Comparison of ENCODE assay signal across 1 cellular context in genomic region chr5:150256416-150257064, GRCh38.
TF ChIP-seq lines count a peak whose summit lies in the region.

No MANE protein-coding gene starts in this region.

TF ChIP-seq in SK-N-SH, 30 proteins besides CTCF, POLR2A, EP300 and RAD21:
- TF ChIP-seq NRF1 (IDR thresholded peaks at IDR 0.05; ENCODE audit: low read depth, low read length) (no peak), SMC3 (IDR thresholded peaks at IDR 0.05; ENCODE audit: low read depth, low read length) (no peak), PBX3 (IDR thresholded peaks at IDR 0.05) (no peak), EZH2phosphoT487 (IDR thresholded peaks at IDR 0.05; ENCODE audit: borderline replicate concordance, low read depth) (no peak), CHD2 (IDR thresholded peaks at IDR 0.05; ENCODE audit: low read length, partially characterized antibody) (no peak), ZBTB33 (IDR thresholded peaks at IDR 0.05; ENCODE audit: borderline replicate concordance, low read depth) (no peak), USF1 (IDR thresholded peaks at IDR 0.05; ENCODE audit: borderline replicate concordance, low read depth) (no peak), USF2 (IDR thresholded peaks at IDR 0.05; ENCODE audit: borderline replicate concordance, low read depth, low read length) (no peak)
- TF ChIP-seq, protein P1, sequence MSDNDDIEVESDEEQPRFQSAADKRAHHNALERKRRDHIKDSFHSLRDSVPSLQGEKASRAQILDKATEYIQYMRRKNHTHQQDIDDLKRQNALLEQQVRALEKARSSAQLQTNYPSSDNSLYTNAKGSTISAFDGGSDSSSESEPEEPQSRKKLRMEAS (IDR thresholded peaks at IDR 0.05; ENCODE audit: low read depth) = no peak
